ENCODE assay signal across 28 cellular contexts in genomic region chr17:60240290-60240689, GRCh38.
"Had no signal": no experiment of that assay in that cellular context is flagged by ENCODE, and none has a peak within 500 bp of the region (broad histone marks: within the 10 kb centered on the region; RNA-seq: fewer than 3 reads in every experiment).

No MANE protein-coding gene starts in this region.

- H3K27ac Mint-ChIP-seq: activated CD8-positive, alpha-beta memory T cell treated with anti-CD3 and anti-CD28 coated beads, Interleukin-2, amount 10 ng/mL, durations not matched to agents 7 days and 5 days; activated CD8-positive, alpha-beta T cell treated with anti-CD3 and anti-CD28 coated beads for 36 hours; activated naive CD4-positive, alpha-beta T cell treated with anti-CD3 and anti-CD28 coated beads for 36 hours; activated naive CD4-positive, alpha-beta T cell treated with anti-CD3 and anti-CD28 coated beads, Interleukin-2, amount 50 U/mL, for 24 hours; activated naive CD8-positive, alpha-beta T cell treated with anti-CD3 and anti-CD28 coated beads for 36 hours; activated naive CD8-positive, alpha-beta T cell treated with anti-CD3 and anti-CD28 coated beads, Interleukin-2, amount 50 U/mL, for 24 hours; activated T-helper 1 cell treated with anti-CD3 and anti-CD28 coated beads, Interleukin-12 subunit alpha, Interleukin-12 subunit beta, Interleukin-2, Interleukin-4 antibody, amounts not matched to agents 30 ng/mL and 10 ng/mL and 1 ng/mL, durations not matched to agents 14 hours and 24 hours and 36 hours; activated T-helper 2 cell treated with anti-CD3 and anti-CD28 coated beads, Interferon-gamma antibody, Interleukin-2, Interleukin-4, amounts not matched to agents 10 μg/mL and 5 μg/mL and 100 μg/mL, durations not matched to agents 14 hours and 24 hours and 36 hours; endodermal cell had no signal

- H3K4me3 ChIP-seq: adrenal gland, body of pancreas, colonic mucosa had no signal

- ATAC-seq: activated CD8-positive, alpha-beta memory T cell treated with anti-CD3 and anti-CD28 coated beads, Interleukin-2, amount 10 ng/mL, durations not matched to agents 7 days and 5 days; activated CD8-positive, alpha-beta T cell treated with anti-CD3 and anti-CD28 coated beads for 36 hours; activated naive CD8-positive, alpha-beta T cell treated with anti-CD3 and anti-CD28 coated beads, Interleukin-2, amount 50 U/mL, for 24 hours; body of pancreas; esophagus mucosa had no signal

- H3K27ac ChIP-seq: adrenal gland, body of pancreas, colonic mucosa had no signal

- H3K27me3 ChIP-seq: adrenal gland, body of pancreas, colonic mucosa had no signal

- H3K4me3 Mint-ChIP-seq: activated CD8-positive, alpha-beta memory T cell treated with anti-CD3 and anti-CD28 coated beads, Interleukin-2, amount 10 ng/mL, durations not matched to agents 7 days and 5 days; activated CD8-positive, alpha-beta T cell treated with anti-CD3 and anti-CD28 coated beads for 36 hours; activated naive CD4-positive, alpha-beta T cell treated with anti-CD3 and anti-CD28 coated beads for 36 hours; activated naive CD4-positive, alpha-beta T cell treated with anti-CD3 and anti-CD28 coated beads, Interleukin-2, amount 50 U/mL, for 24 hours; activated naive CD8-positive, alpha-beta T cell treated with anti-CD3 and anti-CD28 coated beads for 36 hours; activated naive CD8-positive, alpha-beta T cell treated with anti-CD3 and anti-CD28 coated beads, Interleukin-2, amount 50 U/mL, for 24 hours; activated T-helper 1 cell treated with anti-CD3 and anti-CD28 coated beads, Interleukin-12 subunit alpha, Interleukin-12 subunit beta, Interleukin-2, Interleukin-4 antibody, amounts not matched to agents 30 ng/mL and 10 ng/mL and 1 ng/mL, durations not matched to agents 14 hours and 24 hours and 36 hours; endodermal cell had no signal

- H3K36me3 ChIP-seq: adrenal gland, colonic mucosa had no signal

- H3K9me3 ChIP-seq: adrenal gland, body of pancreas, colonic mucosa had no signal

- H3K4me1 ChIP-seq: adrenal gland, body of pancreas, colonic mucosa had no signal

- DNase-seq: activated CD4-positive, alpha-beta T cell treated with anti-CD3 and anti-CD28 coated beads for 1 hour; activated CD4-positive, alpha-beta T cell treated with anti-CD3 and anti-CD28 coated beads for 48 hours; activated CD4-positive, alpha-beta T cell treated with anti-CD3 and anti-CD28 coated beads, Interleukin-2, amount 50 U/mL, for 1 hour; activated CD4-positive, alpha-beta T cell treated with anti-CD3 and anti-CD28 coated beads, Interleukin-2, amount 50 U/mL, for 48 hours; activated CD8-positive, alpha-beta memory T cell treated with anti-CD3 and anti-CD28 coated beads, Interleukin-2, amount 10 ng/mL, durations not matched to agents 7 days and 5 days; activated CD8-positive, alpha-beta memory T cell treated with anti-CD3 and anti-CD28 coated beads, Interleukin-2, amount 50 U/mL, for 4 hours; activated CD8-positive, alpha-beta T cell treated with anti-CD3 and anti-CD28 coated beads for 36 hours; activated effector memory CD4-positive, alpha-beta T cell treated with anti-CD3 and anti-CD28 coated beads, Interleukin-2, amount 50 U/mL, for 16 hours; activated naive CD4-positive, alpha-beta T cell treated with anti-CD3 and anti-CD28 coated beads for 36 hours; activated naive CD8-positive, alpha-beta T cell treated with anti-CD3 and anti-CD28 coated beads for 36 hours; activated naive CD8-positive, alpha-beta T cell treated with anti-CD3 and anti-CD28 coated beads, Interleukin-2, amount 50 U/mL, for 24 hours; activated T-cell treated with anti-CD3 and anti-CD28 coated beads, Interleukin-2, amount 50 U/mL, for 1 hour; activated T-cell treated with anti-CD3 and anti-CD28 coated beads, Interleukin-2, amount 50 U/mL, for 48 hours; adrenal gland; amygdala; aorta; body of pancreas; caudate nucleus; colonic mucosa; effector memory CD4-positive, alpha-beta T cell; endodermal cell; foreskin fibroblast; head of caudate nucleus; T-helper 2 cell had no signal

- H3K4me1 Mint-ChIP-seq: activated CD8-positive, alpha-beta memory T cell treated with anti-CD3 and anti-CD28 coated beads, Interleukin-2, amount 10 ng/mL, durations not matched to agents 7 days and 5 days; activated naive CD4-positive, alpha-beta T cell treated with anti-CD3 and anti-CD28 coated beads, Interleukin-2, amount 50 U/mL, for 24 hours; activated naive CD8-positive, alpha-beta T cell treated with anti-CD3 and anti-CD28 coated beads for 36 hours; activated naive CD8-positive, alpha-beta T cell treated with anti-CD3 and anti-CD28 coated beads, Interleukin-2, amount 50 U/mL, for 24 hours; endodermal cell had no signal

- H3K27me3 Mint-ChIP-seq: activated CD8-positive, alpha-beta memory T cell treated with anti-CD3 and anti-CD28 coated beads, Interleukin-2, amount 10 ng/mL, durations not matched to agents 7 days and 5 days; activated CD8-positive, alpha-beta T cell treated with anti-CD3 and anti-CD28 coated beads for 36 hours; activated naive CD4-positive, alpha-beta T cell treated with anti-CD3 and anti-CD28 coated beads, Interleukin-2, amount 50 U/mL, for 24 hours; activated naive CD8-positive, alpha-beta T cell treated with anti-CD3 and anti-CD28 coated beads for 36 hours; activated naive CD8-positive, alpha-beta T cell treated with anti-CD3 and anti-CD28 coated beads, Interleukin-2, amount 50 U/mL, for 24 hours had no signal

- H3K9me3 Mint-ChIP-seq: activated naive CD4-positive, alpha-beta T cell treated with anti-CD3 and anti-CD28 coated beads, Interleukin-2, amount 50 U/mL, for 24 hours; activated naive CD8-positive, alpha-beta T cell treated with anti-CD3 and anti-CD28 coated beads, Interleukin-2, amount 50 U/mL, for 24 hours; activated T-helper 1 cell treated with anti-CD3 and anti-CD28 coated beads, Interleukin-12 subunit alpha, Interleukin-12 subunit beta, Interleukin-2, Interleukin-4 antibody, amounts not matched to agents 30 ng/mL and 10 ng/mL and 1 ng/mL, durations not matched to agents 14 hours and 24 hours and 36 hours; activated T-helper 2 cell treated with anti-CD3 and anti-CD28 coated beads, Interferon-gamma antibody, Interleukin-2, Interleukin-4, amounts not matched to agents 10 μg/mL and 5 μg/mL and 100 μg/mL, durations not matched to agents 14 hours and 24 hours and 36 hours; endodermal cell had no signal
